33 cellular contexts compared by ENCODE assay signal in the genomic region with DNA sequence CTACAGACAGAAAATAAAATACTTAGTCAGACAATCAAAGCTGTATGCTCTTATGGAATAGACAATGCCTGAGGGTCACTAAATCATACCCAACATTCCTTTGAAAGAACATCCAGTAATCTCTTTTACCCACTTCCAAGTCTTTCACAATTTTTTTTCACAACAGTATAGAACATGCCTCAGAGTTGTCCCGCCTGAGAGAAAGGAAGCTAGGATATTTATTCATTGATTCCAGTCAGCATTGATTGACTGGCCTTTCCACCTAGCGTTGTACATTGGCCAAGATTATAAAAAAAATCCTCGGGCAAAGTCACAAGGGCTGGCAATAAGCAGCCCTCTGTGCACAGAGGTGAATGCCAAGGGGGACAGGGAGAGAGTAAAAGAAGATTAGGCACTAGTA.
DNase-seq lines count a peak whose midpoint lies in the region; ATAC-seq, FAIRE-seq and TF ChIP-seq lines count a peak whose summit lies in the region.
"Had no signal": no experiment of that assay in that cellular context is flagged by ENCODE, and none has a peak within 500 bp of the region (broad histone marks: within the 10 kb centered on the region; RNA-seq: fewer than 3 reads in every experiment).

No MANE protein-coding gene starts in this region.

- intact Hi-C loops in HepG2 (cut with micrococcal nuclease; ENCODE audit: unreplicated experiment), result no loop called here

- no peak overlapping the region for H3K4me3 ChIP-seq in liver (ENCODE audit: low read depth in 1 of 3, low read length in 3 of 3)
- no peak overlapping the region for H3K4me3 ChIP-seq in HepG2 (replicated peaks in 1 of 3; ENCODE audit: insufficient read depth in 1 of 3, low read depth in 2 of 3, low read length in 3 of 3)
- no peak overlapping the region for H3K4me3 ChIP-seq in lung
- H3K4me3 ChIP-seq: adrenal gland, gastrocnemius medialis, hepatocyte, PC-9, transverse colon had no signal

- no peak overlapping the region for H3K4me3 Mint-ChIP-seq in stimulated activated effector memory CD8-positive, alpha-beta T cell treated with anti-CD3 and anti-CD28 coated beads, Interleukin-12 subunit alpha, Interleukin-12 subunit beta, amount 100 ng/mL, for 72 hours
- H3K4me3 Mint-ChIP-seq: activated CD4-positive, alpha-beta memory T cell treated with anti-CD3 and anti-CD28 coated beads, Interleukin-2, amount 10 ng/mL, durations not matched to agents 7 days and 5 days; activated T-helper 1 cell treated with anti-CD3 and anti-CD28 coated beads, Interleukin-12 subunit alpha, Interleukin-12 subunit beta, Interleukin-2, Interleukin-4 antibody, amounts not matched to agents 30 ng/mL and 10 ng/mL and 1 ng/mL, durations not matched to agents 14 hours and 24 hours and 36 hours; brain; naive B cell had no signal

- TF ChIP-seq CTCF in liver (IDR thresholded peaks at IDR 0.05; ENCODE audit: low read depth, low read length, missing input control) (no peak), HepG2 (CRISPR knock-in tag; IDR thresholded peaks at IDR 0.05) (no peak), lung (IDR thresholded peaks at IDR 0.05; ENCODE audit: control extremely low read depth, extremely low read depth) (no peak)

- no peak overlapping the region for H3K27ac Mint-ChIP-seq in stimulated activated effector memory CD8-positive, alpha-beta T cell treated with anti-CD3 and anti-CD28 coated beads, Interleukin-12 subunit alpha, Interleukin-12 subunit beta, amount 100 ng/mL, for 72 hours
- H3K27ac Mint-ChIP-seq: activated CD4-positive, alpha-beta memory T cell treated with anti-CD3 and anti-CD28 coated beads, Interleukin-2, amount 10 ng/mL, durations not matched to agents 7 days and 5 days; activated T-helper 1 cell treated with anti-CD3 and anti-CD28 coated beads, Interleukin-12 subunit alpha, Interleukin-12 subunit beta, Interleukin-2, Interleukin-4 antibody, amounts not matched to agents 30 ng/mL and 10 ng/mL and 1 ng/mL, durations not matched to agents 14 hours and 24 hours and 36 hours had no signal

- H3K36me3 ChIP-seq in liver (ENCODE audit: control insufficient read depth in 4 of 4, insufficient read depth in 3 of 4, low read depth in 1 of 4, low read length in 3 of 4) (no peaks in the 10 kb centered on the region), HepG2 (replicated peaks in 1 of 2; ENCODE audit: control insufficient read depth in 1 of 2, insufficient read depth in 2 of 2, low read length in 2 of 2) (no peaks in the 10 kb centered on the region), lung (ENCODE audit: control insufficient read depth in 2 of 2, insufficient read depth in 2 of 2, low read length in 2 of 2) (no peaks in the 10 kb centered on the region)
- H3K36me3 ChIP-seq: adrenal gland, gastrocnemius medialis, transverse colon had no signal

- TF ChIP-seq RAD21 in liver (IDR thresholded peaks at IDR 0.05), result peak in 1 of 2 donors; percentile 69
- TF ChIP-seq RAD21 in HepG2 (CRISPR knock-in tag; IDR thresholded peaks at IDR 0.05), result no peak

- no peak for ATAC-seq in HepG2
- peak; percentile 6 for ATAC-seq in lung (ENCODE audit: insufficient read depth, low FRiP score)
- no peak for ATAC-seq in stimulated activated effector memory CD8-positive, alpha-beta T cell treated with anti-CD3 and anti-CD28 coated beads, Interleukin-12 subunit alpha, Interleukin-12 subunit beta, amount 100 ng/mL, for 72 hours
- no peak for ATAC-seq in HG03108 (IDR thresholded peaks at IDR 0.05; ENCODE audit: unreplicated experiment)
- ATAC-seq: right cardiac atrium had no signal

- DNase-seq in HepG2 (ENCODE audit: low spot score) (no peak), fibroblast of gingiva (ENCODE audit: low read depth) (peak; percentile 89), lung (ENCODE audit: low spot score) (no peak), LoVo (ENCODE audit: low spot score) (no peak), kidney glomerular epithelial cell (lab: John Stamatoyannopoulos, UW) (no peak)
- DNase-seq in stimulated activated effector memory CD8-positive, alpha-beta T cell treated with anti-CD3 and anti-CD28 coated beads, Interleukin-12 subunit alpha, Interleukin-12 subunit beta, amount 100 ng/mL, for 72 hours (ENCODE audit: low spot score in 2 of 2), result no peak
- DNase-seq: activated CD4-positive, alpha-beta memory T cell treated with anti-CD3 and anti-CD28 coated beads, Interleukin-2, amount 10 ng/mL, durations not matched to agents 7 days and 5 days; activated CD4-positive, alpha-beta T cell treated with anti-CD3 and anti-CD28 coated beads for 1 hour; activated CD8-positive, alpha-beta memory T cell treated with anti-CD3 and anti-CD28 coated beads, Interleukin-2, amount 50 U/mL, for 48 hours; activated naive CD4-positive, alpha-beta T cell treated with Interleukin-2 at 50 U/mL for 16 hours; adrenal gland; DMS153; naive B cell; NCI-H1417 treated with DMSO at 0.1 percent for 48 hours; NCI-H2029 treated with DMSO at 0.1 percent for 48 hours; NCI-H2227 treated with DMSO at 0.1 percent for 48 hours; PC-9; posterior cingulate gyrus; right cardiac atrium; SHP77 treated with DMSO at 0.1 percent for 48 hours; stimulated activated CD4-positive, alpha-beta T cell treated with anti-CD3 and anti-CD28 coated beads, Interleukin-4, amount 100 ng/mL, for 24 hours; transverse colon had no signal

- H3K27ac ChIP-seq in liver (ENCODE audit: low read depth in 1 of 2, low read length in 2 of 2) (no peak overlapping the region), HepG2 (ENCODE audit: extremely low read length, insufficient read depth, low read length) (no peak overlapping the region), lung (ENCODE audit: low read depth in 1 of 2, low read length in 1 of 2) (no peak overlapping the region)
- H3K27ac ChIP-seq: 22Rv1, adrenal gland, gastrocnemius medialis, HL-60, KMS-11, PC-9 had no signal

- 28% methylated on average over 3 of the region's 3 CpGs for WGBS in liver
- 18% methylated on average over 3 of the region's 3 CpGs for WGBS in HepG2 (ENCODE audit: low lambda C conversion rate)
- WGBS in lung, 2 donors, result 64 to 87% methylated on average over 3 of the region's 3 CpGs

- H3K4me1 Mint-ChIP-seq in stimulated activated effector memory CD8-positive, alpha-beta T cell treated with anti-CD3 and anti-CD28 coated beads, Interleukin-12 subunit alpha, Interleukin-12 subunit beta, amount 100 ng/mL, for 72 hours, result no peaks in the 10 kb centered on the region
- H3K4me1 Mint-ChIP-seq: activated CD4-positive, alpha-beta memory T cell treated with anti-CD3 and anti-CD28 coated beads, Interleukin-2, amount 10 ng/mL, durations not matched to agents 7 days and 5 days had no signal

- H4K20me1 ChIP-seq in HepG2 (ENCODE audit: insufficient read depth, low read length), result no peaks in the 10 kb centered on the region

- H2AFZ ChIP-seq in HepG2 (ENCODE audit: low read length), result no peak overlapping the region
- H2AFZ ChIP-seq: hepatocyte, PC-9 had no signal

- H3K9me3 Mint-ChIP-seq in stimulated activated effector memory CD8-positive, alpha-beta T cell treated with anti-CD3 and anti-CD28 coated beads, Interleukin-12 subunit alpha, Interleukin-12 subunit beta, amount 100 ng/mL, for 72 hours, result no peaks in the 10 kb centered on the region
- H3K9me3 Mint-ChIP-seq: activated CD4-positive, alpha-beta memory T cell treated with anti-CD3 and anti-CD28 coated beads, Interleukin-2, amount 10 ng/mL, durations not matched to agents 7 days and 5 days had no signal

- H3K4me2 ChIP-seq in HepG2 (ENCODE audit: low read depth, low read length), result no peak overlapping the region
- H3K4me2 ChIP-seq: hepatocyte, KMS-11, PC-9 had no signal

- no peak for TF ChIP-seq POLR2A in HepG2 (IDR thresholded peaks at IDR 0.05; ENCODE audit: insufficient read depth in 1 of 2, low read depth in 2 of 2, low read length in 2 of 2)

- CTCF ChIA-PET in HepG2 (lab: Yijun Ruan, JAX; ENCODE audit: low intra/inter-chr PET ratio, low total read pairs), result no interaction called here

- H3K36me3 Mint-ChIP-seq in stimulated activated effector memory CD8-positive, alpha-beta T cell treated with anti-CD3 and anti-CD28 coated beads, Interleukin-12 subunit alpha, Interleukin-12 subunit beta, amount 100 ng/mL, for 72 hours, result no peaks in the 10 kb centered on the region
- H3K36me3 Mint-ChIP-seq: brain, naive B cell had no signal

- no peak for FAIRE-seq in HepG2 (lab: Jason Lieb, UNC)
- FAIRE-seq: GM12891, H1 had no signal

- TF ChIP-seq EP300 in HepG2 (IDR thresholded peaks at IDR 0.05; ENCODE audit: low read depth in 2 of 2, low read length in 2 of 2), result no peak
- TF ChIP-seq EP300 in HepG2 (CRISPR knock-in tag; IDR thresholded peaks at IDR 0.05; ENCODE audit: borderline replicate concordance), result no peak

- H3K4me1 ChIP-seq in liver (ENCODE audit: control insufficient read depth in 4 of 4, insufficient read depth in 4 of 4, low read length in 3 of 4) (peaks cover 3 to 12% (median 7%) of the 10 kb centered on the region in 4 donors), HepG2 (ENCODE audit: insufficient read depth, low read length) (no peaks in the 10 kb centered on the region), lung (ENCODE audit: control insufficient read depth in 2 of 2, insufficient read depth in 2 of 2, low read length in 2 of 2) (no peaks in the 10 kb centered on the region)
- H3K4me1 ChIP-seq: adrenal gland had no signal

- H3K9me3 ChIP-seq in liver (ENCODE audit: control insufficient read depth in 4 of 4, low read length in 3 of 4) (peaks cover 0 to 3% (median 1%) of the 10 kb centered on the region in 4 donors), HepG2 (ENCODE audit: low read length) (no peaks in the 10 kb centered on the region), lung (ENCODE audit: control insufficient read depth in 2 of 2, insufficient read depth in 1 of 2, low read length in 1 of 2) (no peaks in the 10 kb centered on the region)
- H3K9me3 ChIP-seq: adrenal gland, gastrocnemius medialis, transverse colon had no signal

- BruUV-seq in HepG2 (replicated peaks; lab: Mats Ljungman, UMichigan), result no TSS peak

- POLR2A ChIA-PET in HepG2 (lab: Yijun Ruan, JAX), result no interaction called here

- in situ Hi-C loops in HepG2 (cut with HindIII; ENCODE audit: extremely low pct_ligation_motif_present, low pct_unique_long_range_greater_than_20kb), result no loop called here

- no peaks in the 10 kb centered on the region for H3K79me2 ChIP-seq in HepG2 (ENCODE audit: insufficient read depth, low read length)
- H3K79me2 ChIP-seq: hepatocyte had no signal

- no peaks in the 10 kb centered on the region for H3K27me3 ChIP-seq in liver (ENCODE audit: control insufficient read depth in 4 of 4, insufficient read depth in 4 of 4, low read length in 3 of 4)
- H3K27me3 ChIP-seq in HepG2 (ENCODE audit: control insufficient read depth in 1 of 2, insufficient read depth in 2 of 2, low read length in 2 of 2), result 0 out of 5 replicates have a peak, but pooled peaks cover 0 to 3% of the 10 kb centered on the region in 2 experiments
- H3K27me3 ChIP-seq in lung (ENCODE audit: control insufficient read depth, insufficient read depth), result no peaks in the 10 kb centered on the region
- H3K27me3 ChIP-seq: adrenal gland, gastrocnemius medialis, hepatocyte, transverse colon had no signal

- H3K9ac ChIP-seq in liver (ENCODE audit: low read depth in 1 of 2, low read length in 2 of 2), result no peak overlapping the region
- no peak overlapping the region for H3K9ac ChIP-seq in HepG2 (ENCODE audit: insufficient read depth, low read depth, low read length)
- H3K9ac ChIP-seq: KMS-11 had no signal

TF ChIP-seq in liver, 16 proteins besides CTCF, POLR2A, EP300 and RAD21 (continues in another document):
- TF ChIP-seq HNF4G (IDR thresholded peaks at IDR 0.05) (no peak), YY1 (IDR thresholded peaks at IDR 0.05) (no peak)
